In genomic region chr5:114362977-114363721, GRCh38 we compare ENCODE assay signal across 8 cellular contexts. TPM values are rescaled to one million over a fixed set of nuclear protein-coding genes. Genes with fewer than 3 reads are reported as not detected.
DNase-seq lines count a peak whose midpoint lies in the region; ATAC-seq and TF ChIP-seq lines count a peak whose summit lies in the region.

No MANE protein-coding gene starts in this region.

- H3K27me3 Mint-ChIP-seq in activated CD4-positive, alpha-beta T cell treated with anti-CD3 and anti-CD28 coated beads, Interleukin-2, amount 10 ng/mL, durations not matched to agents 7 days and 5 days = peaks cover 52% of the 10 kb centered on the region

- no peaks in the 10 kb centered on the region for H3K9me3 ChIP-seq in adipocyte (ENCODE audit: control insufficient read depth, low read length)
- H3K9me3 ChIP-seq in testis = no peaks in the 10 kb centered on the region

- H3K9me3 Mint-ChIP-seq in activated CD4-positive, alpha-beta T cell treated with anti-CD3 and anti-CD28 coated beads, Interleukin-2, amount 10 ng/mL, durations not matched to agents 7 days and 5 days = no peaks in the 10 kb centered on the region

- H3K27ac ChIP-seq in testis = no peak overlapping the region

- TF ChIP-seq POLR2A in testis (IDR thresholded peaks at IDR 0.05) = no peak

- H3K27me3 ChIP-seq in adipocyte (replicated peaks; ENCODE audit: control insufficient read depth, insufficient read depth, low read length) (peaks cover 53% of the 10 kb centered on the region), testis (no peaks in the 10 kb centered on the region)

- peak overlapping the region; percentile 32 for H3K4me3 Mint-ChIP-seq in activated CD4-positive, alpha-beta T cell treated with anti-CD3 and anti-CD28 coated beads, Interleukin-2, amount 10 ng/mL, durations not matched to agents 7 days and 5 days

- no peak for TF ChIP-seq CTCF in testis (IDR thresholded peaks at IDR 0.05)

- CTCF ChIA-PET in activated CD4-positive, alpha-beta T cell treated with anti-CD3 and anti-CD28 coated beads, Interleukin-2, amount 10 ng/mL, durations not matched to agents 7 days and 5 days (lab: Charles Lee) = no interaction called here

- H3K4me3 ChIP-seq in adipocyte (ENCODE audit: low read length) (no peak overlapping the region), testis (peak overlapping the region; percentile 55 to 76)

- intact Hi-C loops in testis (cut with DNase I; ENCODE audit: low total_unique reads) = no loop called here

- peaks cover 2% of the 10 kb centered on the region for H3K4me1 Mint-ChIP-seq in activated CD4-positive, alpha-beta T cell treated with anti-CD3 and anti-CD28 coated beads, Interleukin-2, amount 10 ng/mL, durations not matched to agents 7 days and 5 days

- H3K27ac Mint-ChIP-seq in activated CD4-positive, alpha-beta T cell treated with anti-CD3 and anti-CD28 coated beads, Interleukin-2, amount 10 ng/mL, durations not matched to agents 7 days and 5 days = no peak overlapping the region

- H3K36me3 ChIP-seq in adipocyte (ENCODE audit: control insufficient read depth, insufficient read depth, low read length, severe bottlenecking) (no peaks in the 10 kb centered on the region), testis (ENCODE audit: low read depth, missing control alignments) (no peaks in the 10 kb centered on the region)

- DNase-seq in activated CD4-positive, alpha-beta T cell treated with anti-CD3 and anti-CD28 coated beads, Interleukin-2, amount 10 ng/mL, durations not matched to agents 7 days and 5 days = no peak
- no peak for DNase-seq in activated CD4-positive, alpha-beta T cell treated with anti-CD3 and anti-CD28 coated beads for 1 hour
- DNase-seq in adipocyte (ENCODE audit: low read depth) (peak; percentile 51), islet precursor cell (peak; percentile 65), testis (no peak), NCI-H187 treated with DMSO at 0.1 percent for 48 hours (lab: John Stamatoyannopoulos, UW) (no peak), NCI-H345 (lab: John Stamatoyannopoulos, UW) (no peak)

- POLR2A ChIA-PET in activated CD4-positive, alpha-beta T cell treated with anti-CD3 and anti-CD28 coated beads, Interleukin-2, amount 10 ng/mL, durations not matched to agents 7 days and 5 days (lab: Charles Lee) = no interaction called here

- 1 to 2% methylated on average over 19 to 61 of the region's 61 CpGs for WGBS in testis, 2 donors

- peaks cover 4% of the 10 kb centered on the region for H3K36me3 Mint-ChIP-seq in activated CD4-positive, alpha-beta T cell treated with anti-CD3 and anti-CD28 coated beads, Interleukin-2, amount 10 ng/mL, durations not matched to agents 7 days and 5 days (ENCODE audit: low read depth)

- H3K4me1 ChIP-seq in adipocyte (ENCODE audit: control insufficient read depth, insufficient read depth, low read length) = peaks cover 8% of the 10 kb centered on the region
- peaks cover 14% of the 10 kb centered on the region for H3K4me1 ChIP-seq in testis

- no peak for ATAC-seq in HG03095 (IDR thresholded peaks at IDR 0.05; ENCODE audit: unreplicated experiment)

- no peak overlapping the region for H3K9ac ChIP-seq in adipocyte (ENCODE audit: low read length)

RNA-seq across cellular contexts. Expression of gene KCNN2, which starts 1.3 kb away (rescaled TPM):
- total RNA-seq in activated CD4-positive, alpha-beta T cell treated with anti-CD3 and anti-CD28 coated beads, Interleukin-2, amount 10 ng/mL, durations not matched to agents 7 days and 5 days = not detected
- total RNA-seq in testis = 1 to 10 TPM; 7.3 to 9.7 TPM
- polyA plus RNA-seq in testis (ENCODE audit: insufficient read depth, low read depth, low replicate concordance) = 2.7 TPM

Comparison
In these comparisons a context has a peak if more than half of its experiments do, and no peak if none do; other contexts are left out.
1. DNase-seq: peak in adipocyte (single experiment) and islet precursor cell (single experiment); none in activated CD4-positive, alpha-beta T cell treated with anti-CD3 and anti-CD28 coated beads, Interleukin-2, amount 10 ng/mL, durations not matched to agents 7 days and 5 days (single experiment), activated CD4-positive, alpha-beta T cell treated with anti-CD3 and anti-CD28 coated beads for 1 hour (single experiment), testis (single experiment), NCI-H187 treated with DMSO at 0.1 percent for 48 hours (single experiment) and NCI-H345 (single experiment).
2. RNA of gene KCNN2, which starts 1.3 kb away (total RNA-seq): 7.3 to 9.7 TPM in testis; not detected in activated CD4-positive, alpha-beta T cell treated with anti-CD3 and anti-CD28 coated beads, Interleukin-2, amount 10 ng/mL, durations not matched to agents 7 days and 5 days; every median in the first group is over 4 times any median in the second.